8 cellular contexts compared by ENCODE assay signal in genomic region chr6:3022765-3023662, GRCh38. TPM values are rescaled to one million over a fixed set of nuclear protein-coding genes. Genes with fewer than 3 reads are reported as not detected.
DNase-seq lines count a peak whose midpoint lies in the region; TF ChIP-seq lines count a peak whose summit lies in the region.

No MANE protein-coding gene starts in this region.

- TF ChIP-seq CTCF in Peyer's patch (IDR thresholded peaks at IDR 0.05) (no peak), astrocyte of the cerebellum (IDR thresholded peaks at IDR 0.05; ENCODE audit: low read depth, low read length, missing control alignments) (no peak)

- no peaks in the 10 kb centered on the region for H3K9me3 ChIP-seq in Peyer's patch
- peaks cover 1% of the 10 kb centered on the region for H3K9me3 ChIP-seq in thymus (ENCODE audit: control insufficient read depth)

- H3K4me1 ChIP-seq in Peyer's patch (peaks cover 4 to 61% (median 10%) of the 10 kb centered on the region in 4 donors), thymus (ENCODE audit: control insufficient read depth, insufficient read depth, low read length) (peaks cover 31% of the 10 kb centered on the region)

- WGBS in thymus = 26% methylated on average over 26 of the region's 26 CpGs

- in situ Hi-C loops in astrocyte of the cerebellum (cut with HindIII; ENCODE audit: low sequenced_read_pairs) = no loop called here

- DNase-seq in activated CD4-positive, alpha-beta T cell treated with anti-CD3 and anti-CD28 coated beads for 1 hour = peak; percentile 29
- no peak for DNase-seq in activated CD4-positive, alpha-beta T cell treated with anti-CD3 and anti-CD28 coated beads, Interleukin-2, amount 50 U/mL, for 4 hours
- DNase-seq in Peyer's patch (peak in 2 of 3 donors; percentile 54 to 65), astrocyte of the cerebellum (ENCODE audit: low read depth) (no peak), medulla oblongata (ENCODE audit: extremely low spot score) (peak; percentile 20), NCI-H774 (lab: John Stamatoyannopoulos, UW) (no peak), NCI-H1930 (lab: John Stamatoyannopoulos, UW) (no peak)

- H3K36me3 ChIP-seq in Peyer's patch (peaks cover 0 to 15% (median 0%) of the 10 kb centered on the region in 3 donors), thymus (ENCODE audit: control insufficient read depth, insufficient read depth) (peaks cover 4% of the 10 kb centered on the region)

- H3K4me3 ChIP-seq in Peyer's patch (peak overlapping the region; percentile 33 to 55 (median 46)), astrocyte of the cerebellum (ENCODE audit: low read depth, low read length) (peak overlapping the region; percentile 29), thymus (ENCODE audit: low read length) (peak overlapping the region; percentile 48)

- TF ChIP-seq POLR2A in Peyer's patch (IDR thresholded peaks at IDR 0.05) = no peak

- H3K27ac ChIP-seq in Peyer's patch (peak overlapping the region; percentile 73 to 93 (median 86)), thymus (ENCODE audit: low read depth) (peak overlapping the region; percentile 90)

- H3K27me3 ChIP-seq in Peyer's patch = no peaks in the 10 kb centered on the region
- H3K27me3 ChIP-seq in thymus (ENCODE audit: control insufficient read depth, insufficient read depth) = no peaks in the 10 kb centered on the region

RNA-seq across cellular contexts. Expression of gene NQO2, which starts 23.3 kb away (rescaled TPM):
- total RNA-seq in Peyer's patch = 10 to 100 TPM; 22.1 to 60.8 (median 29.3) TPM
- 21.7 TPM for polyA plus RNA-seq in thymus

RNA-seq across cellular contexts. Expression of gene RIPK1, which starts 45.3 kb away (rescaled TPM):
- 10 to 100 TPM; 38.5 to 48.7 (median 40.8) TPM for total RNA-seq in Peyer's patch
- 25.2 TPM for polyA plus RNA-seq in thymus

RNA-seq across cellular contexts. Expression of gene SERPINB6, which starts 51.6 kb away (rescaled TPM):
- 100 to 1,000 TPM; 170 to 462 (median 219) TPM for total RNA-seq in Peyer's patch
- 84.3 TPM for polyA plus RNA-seq in thymus

Comparison
In these comparisons a context has a peak if more than half of its experiments do, and no peak if none do; other contexts are left out.
1. DNase-seq: peak in activated CD4-positive, alpha-beta T cell treated with anti-CD3 and anti-CD28 coated beads for 1 hour (single experiment), Peyer's patch (2 of 3) and medulla oblongata (single experiment); none in activated CD4-positive, alpha-beta T cell treated with anti-CD3 and anti-CD28 coated beads, Interleukin-2, amount 50 U/mL, for 4 hours (0 of 2), astrocyte of the cerebellum (single experiment), NCI-H774 (single experiment) and NCI-H1930 (0 of 2).
2. Peak in every context shown above with its lines, with median percentiles within 50 percentile points of each other: H3K4me3 ChIP-seq.